28 cellular contexts compared by ENCODE assay signal in genomic region chr7:33428415-33428814, GRCh38.
"Had no signal": no experiment of that assay in that cellular context is flagged by ENCODE, and none has a peak within 500 bp of the region (broad histone marks: within the 10 kb centered on the region; RNA-seq: fewer than 3 reads in every experiment).

No MANE protein-coding gene starts in this region.

- ATAC-seq: natural killer cell; right lobe of liver; stimulated activated naive B cell treated with anti-CD40 and anti-IgM and Interleukin-4, amounts not matched to agents 10 μg/mL and 1 μg/mL and 100 μg/mL, for 72 hours; stimulated activated naive CD8-positive, alpha-beta T cell treated with anti-CD3 and anti-CD28 coated beads, Interleukin-15, Interleukin-2, amounts not matched to agents 100 U/mL and 50 U/mL, for 24 hours; upper lobe of right lung had no signal

- H3K4me1 Mint-ChIP-seq: natural killer cell, neural progenitor cell had no signal

- H3K4me2 ChIP-seq: hepatocyte, neural progenitor cell had no signal

- H3K27me3 Mint-ChIP-seq: naive B cell; progenitor cell of endocrine pancreas; stimulated activated naive B cell treated with anti-CD40 and anti-IgM and Interleukin-4, amounts not matched to agents 10 μg/mL and 1 μg/mL and 100 μg/mL, for 72 hours had no signal

- H3K36me3 Mint-ChIP-seq: mesothelial cell of epicardium; naive B cell; natural killer cell; neural progenitor cell; stimulated activated naive B cell treated with anti-CD40 and anti-IgM and Interleukin-4, amounts not matched to agents 10 μg/mL and 1 μg/mL and 100 μg/mL, for 72 hours had no signal

- H3K27me3 ChIP-seq: hepatocyte, neural progenitor cell, neutrophil, ovary, right atrium auricular region, right lobe of liver, stomach, testis, thyroid gland, transverse colon, upper lobe of right lung had no signal

- H2AFZ ChIP-seq: hepatocyte, neural progenitor cell had no signal

- H3K27ac ChIP-seq: hepatocyte, left ventricle myocardium inferior, neural progenitor cell, neutrophil, ovary, right atrium auricular region, right lobe of liver, skin epidermis, stomach, testis, thyroid gland, transverse colon, upper lobe of right lung had no signal

- H3K27ac Mint-ChIP-seq: mesothelial cell of epicardium; natural killer cell; nephron progenitor cell; neural progenitor cell; progenitor cell of endocrine pancreas; stimulated activated naive B cell treated with anti-CD40 and anti-IgM and Interleukin-4, amounts not matched to agents 10 μg/mL and 1 μg/mL and 100 μg/mL, for 72 hours had no signal

- H3K4me3 Mint-ChIP-seq: mesothelial cell of epicardium; naive B cell; natural killer cell; nephron progenitor cell; neural progenitor cell; stimulated activated naive B cell treated with anti-CD40 and anti-IgM and Interleukin-4, amounts not matched to agents 10 μg/mL and 1 μg/mL and 100 μg/mL, for 72 hours had no signal

- H3K9me3 Mint-ChIP-seq: mesothelial cell of epicardium; naive B cell; natural killer cell; nephron progenitor cell; neural progenitor cell; stimulated activated naive B cell treated with anti-CD40 and anti-IgM and Interleukin-4, amounts not matched to agents 10 μg/mL and 1 μg/mL and 100 μg/mL, for 72 hours had no signal

- H3K36me3 ChIP-seq: left ventricle myocardium inferior, neural progenitor cell, neutrophil, ovary, right atrium auricular region, right lobe of liver, stomach, thyroid gland, transverse colon, upper lobe of right lung had no signal

- H3K9ac ChIP-seq: neural progenitor cell had no signal

- H3K79me2 ChIP-seq: hepatocyte had no signal

- H3K4me1 ChIP-seq: left ventricle myocardium inferior, right atrium auricular region, right lobe of liver, testis, thyroid gland, transverse colon, upper lobe of right lung had no signal

- DNase-seq: islet precursor cell; left ventricle myocardium inferior; mesendoderm; naive B cell; natural killer cell; nephron progenitor cell; occipital lobe; ovary; right lobe of liver; stimulated activated CD4-positive, alpha-beta T cell treated with anti-CD3 and anti-CD28 coated beads, Interleukin-12 subunit alpha, Interleukin-12 subunit beta, amount 100 ng/mL, for 4 hours; stimulated activated CD4-positive, alpha-beta T cell treated with anti-CD3 and anti-CD28 coated beads, Interleukin-15, amount 100 ng/mL, for 24 hours; stimulated activated CD4-positive, alpha-beta T cell treated with anti-CD3 and anti-CD28 coated beads, Interleukin-2, amount 100 ng/mL, for 24 hours; stimulated activated CD4-positive, alpha-beta T cell treated with anti-CD3 and anti-CD28 coated beads, Interleukin-4, amount 100 ng/mL, for 1 hour; stimulated activated naive B cell treated with anti-CD40 and anti-IgM and Interleukin-4, amounts not matched to agents 10 μg/mL and 1 μg/mL and 100 μg/mL, for 72 hours; stimulated activated naive CD8-positive, alpha-beta T cell treated with anti-CD3 and anti-CD28 coated beads, Interleukin-15, Interleukin-2, amounts not matched to agents 100 U/mL and 50 U/mL, for 24 hours; stomach; testis; thyroid gland; transverse colon; upper lobe of right lung had no signal

- H3K9me3 ChIP-seq: left ventricle myocardium inferior, neutrophil, ovary, right atrium auricular region, right lobe of liver, stomach, testis, thyroid gland, transverse colon, upper lobe of right lung had no signal

- H3K4me3 ChIP-seq: hepatocyte, left ventricle myocardium inferior, lung, neural progenitor cell, ovary, right atrium auricular region, right lobe of liver, skin epidermis, stomach, testis, thyroid gland, transverse colon, upper lobe of right lung had no signal
